ENCODE assay signal across 14 cellular contexts in the genomic region with DNA sequence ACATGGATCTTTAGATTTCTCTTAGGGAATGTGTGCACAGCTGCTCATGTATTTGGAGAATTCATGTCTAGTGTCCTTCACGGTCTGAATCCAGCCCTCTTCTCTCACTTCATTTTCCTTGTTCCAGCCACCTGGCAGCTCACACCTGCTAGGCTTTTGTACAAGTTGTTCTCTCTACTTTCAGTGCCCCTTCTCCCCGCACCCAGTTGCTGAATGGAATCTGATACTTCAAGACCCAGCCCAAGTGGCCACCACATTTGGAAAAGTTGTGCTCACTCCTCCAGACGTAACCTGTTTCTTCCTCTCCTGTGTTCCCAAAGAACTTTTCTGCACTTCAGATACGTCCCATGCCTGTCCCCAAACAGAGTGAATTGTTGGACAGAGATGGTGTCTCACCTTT.
"Had no signal": no experiment of that assay in that cellular context is flagged by ENCODE, and none has a peak within 500 bp of the region (broad histone marks: within the 10 kb centered on the region; RNA-seq: fewer than 3 reads in every experiment).

No MANE protein-coding gene starts in this region.

- DNase-seq: activated naive CD4-positive, alpha-beta T cell treated with Interleukin-2 at 50 U/mL for 16 hours; anterior cingulate cortex; brain microvascular endothelial cell; cortex of kidney; effector CD4-positive, alpha-beta T cell; left colon; mesenchymal stem cell; naive thymus-derived CD8-positive, alpha-beta T cell; stimulated activated CD4-positive, alpha-beta T cell treated with anti-CD3 and anti-CD28 coated beads, Interleukin-1b, Interleukin-23, amount 100 ng/mL, for 48 hours had no signal

- H3K4me1 ChIP-seq: parathyroid adenoma had no signal

- H3K27ac Mint-ChIP-seq: naive thymus-derived CD8-positive, alpha-beta T cell had no signal

- H3K4me1 Mint-ChIP-seq: central memory CD8-positive, alpha-beta T cell; naive thymus-derived CD8-positive, alpha-beta T cell had no signal

- H3K27me3 ChIP-seq: brain microvascular endothelial cell, esophagus muscularis mucosa, neutrophil had no signal

- H3K4me3 ChIP-seq: esophagus muscularis mucosa, thoracic aorta had no signal

- H3K79me2 ChIP-seq: parathyroid adenoma had no signal

- H3K27ac ChIP-seq: brain microvascular endothelial cell, esophagus muscularis mucosa, neutrophil, parathyroid adenoma, thoracic aorta had no signal

- ATAC-seq: naive thymus-derived CD8-positive, alpha-beta T cell had no signal

- H3K36me3 ChIP-seq: brain microvascular endothelial cell, esophagus muscularis mucosa, neutrophil, thoracic aorta had no signal

- H3K27me3 Mint-ChIP-seq: naive thymus-derived CD8-positive, alpha-beta T cell had no signal

- H3K4me3 Mint-ChIP-seq: central memory CD8-positive, alpha-beta T cell; naive thymus-derived CD8-positive, alpha-beta T cell had no signal

- H3K9ac ChIP-seq: parathyroid adenoma had no signal

- H2AFZ ChIP-seq: parathyroid adenoma had no signal

- H3K9me3 ChIP-seq: neutrophil, thoracic aorta had no signal
